ENCODE assay signal across 1 cellular context in the genomic region with DNA sequence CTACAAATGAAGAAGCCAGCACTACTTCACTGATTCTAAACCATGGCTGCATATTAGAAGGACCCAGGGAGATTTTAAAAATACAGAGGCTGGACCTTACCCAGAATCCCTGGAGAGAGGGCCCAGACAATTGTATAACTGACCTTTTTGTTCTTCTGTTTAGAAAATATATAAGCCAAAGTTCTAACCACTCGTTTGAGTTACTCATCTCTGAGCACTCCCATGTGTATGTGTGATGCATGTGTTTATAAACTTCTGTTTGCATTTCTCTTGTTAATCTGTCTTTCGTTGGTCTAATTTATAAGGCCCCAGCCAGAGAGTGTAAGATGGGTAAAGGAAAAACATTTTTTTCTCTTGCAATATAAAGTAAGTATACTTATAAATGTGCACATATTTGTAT.
TF ChIP-seq lines count a peak whose summit lies in the region.

No MANE protein-coding gene starts in this region.

TF ChIP-seq in IMR-90, 13 proteins besides CTCF, POLR2A, EP300 and RAD21:
- TF ChIP-seq, protein P1, sequence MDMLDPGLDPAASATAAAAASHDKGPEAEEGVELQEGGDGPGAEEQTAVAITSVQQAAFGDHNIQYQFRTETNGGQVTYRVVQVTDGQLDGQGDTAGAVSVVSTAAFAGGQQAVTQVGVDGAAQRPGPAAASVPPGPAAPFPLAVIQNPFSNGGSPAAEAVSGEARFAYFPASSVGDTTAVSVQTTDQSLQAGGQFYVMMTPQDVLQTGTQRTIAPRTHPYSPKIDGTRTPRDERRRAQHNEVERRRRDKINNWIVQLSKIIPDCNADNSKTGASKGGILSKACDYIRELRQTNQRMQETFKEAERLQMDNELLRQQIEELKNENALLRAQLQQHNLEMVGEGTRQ (IDR thresholded peaks at IDR 0.05; ENCODE audit: low read depth, low read length) = no peak
- TF ChIP-seq FOS (IDR thresholded peaks at IDR 0.05; ENCODE audit: low read depth, low read length) = peak; percentile 25; the same call in 1 of the 2 replicates
